ENCODE assay signal across 8 cellular contexts in genomic region chr14:61025239-61026223, GRCh38. TPM values are rescaled to one million over a fixed set of nuclear protein-coding genes. Genes with fewer than 3 reads are reported as not detected.
DNase-seq lines count a peak whose midpoint lies in the region; ATAC-seq lines count a peak whose summit lies in the region.

No MANE protein-coding gene starts in this region.

- H4K91ac ChIP-seq in mesenchymal stem cell (ENCODE audit: low read length): no peak overlapping the region

- no peak overlapping the region for H2BK5ac ChIP-seq in mesenchymal stem cell (ENCODE audit: low read depth, low read length, poor library complexity, severe bottlenecking)

- H3K4ac ChIP-seq in mesenchymal stem cell (ENCODE audit: low read depth in 1 of 2, low read length in 2 of 2): no peak overlapping the region

- H2AFZ ChIP-seq in mesenchymal stem cell (ENCODE audit: low read depth, low read length): no peak overlapping the region

- peaks cover 0 to 6% of the 10 kb centered on the region in 2 experiments for H3K36me3 ChIP-seq in mesenchymal stem cell (ENCODE audit: control insufficient read depth in 1 of 2, insufficient read depth in 2 of 2, low read depth in 1 of 2, low read length in 2 of 2)

- H2BK15ac ChIP-seq in mesenchymal stem cell (ENCODE audit: low read depth, poor library complexity, severe bottlenecking): no peak overlapping the region

- no peak overlapping the region for H2BK120ac ChIP-seq in mesenchymal stem cell (ENCODE audit: low read depth, low read length)

- DNase-seq in G401 (ENCODE audit: low spot score) (peak; percentile 78), NCI-H460 (ENCODE audit: extremely low read depth, low read depth) (peak; percentile 76), mesenchymal stem cell (peak; percentile 73)
- DNase-seq in activated CD4-positive, alpha-beta T cell treated with anti-CD3 and anti-CD28 coated beads for 4 hours: peak; percentile 11 to 56
- peak; percentile 5 for DNase-seq in effector CD8-positive, alpha-beta T cell (lab: John Stamatoyannopoulos, UW)
- DNase-seq in stimulated activated CD8-positive, alpha-beta memory T cell treated with anti-CD3 and anti-CD28 coated beads, Interleukin-4, amount 100 ng/mL, for 1 hour (ENCODE audit: low read depth in 2 of 2, low spot score in 1 of 2): peak; percentile 9 to 19

- H2BK12ac ChIP-seq in mesenchymal stem cell (ENCODE audit: low read length in 2 of 2): no peak overlapping the region

- H3K27me3 ChIP-seq in mesenchymal stem cell (ENCODE audit: control insufficient read depth in 1 of 2, insufficient read depth in 1 of 2, low read length in 2 of 2): no peaks in the 10 kb centered on the region

- H3K4me2 ChIP-seq in mesenchymal stem cell (ENCODE audit: low read length, poor library complexity, severe bottlenecking): no peak overlapping the region

- H3K14ac ChIP-seq in mesenchymal stem cell (ENCODE audit: low read length in 2 of 2): no peak overlapping the region

- no peaks in the 10 kb centered on the region for H3K9me3 ChIP-seq in mesenchymal stem cell (ENCODE audit: control insufficient read depth, low read length)

- peak overlapping the region; percentile 65 for H3K27ac ChIP-seq in mesenchymal stem cell (ENCODE audit: low read length, poor library complexity, severe bottlenecking)

- ATAC-seq in HG03064 (IDR thresholded peaks at IDR 0.05; ENCODE audit: low read depth, unreplicated experiment) (peak; percentile 57), HG03460 (IDR thresholded peaks at IDR 0.05; ENCODE audit: unreplicated experiment) (no peak)

- in situ Hi-C loops in G401 (cut with HindIII; ENCODE audit: low sequenced_read_pairs): loop anchor here (10.0 kb wide), 1 partner anchor 371 kb away; no protein-coding TSS in a partner anchor

- H3K9ac ChIP-seq in mesenchymal stem cell (ENCODE audit: low read length): peak overlapping the region; percentile 65

- no peak overlapping the region for H3K18ac ChIP-seq in mesenchymal stem cell (ENCODE audit: low read depth in 1 of 2, low read length in 2 of 2)

- H3K79me1 ChIP-seq in mesenchymal stem cell (replicated peaks; ENCODE audit: low read length, poor library complexity, severe bottlenecking): peaks cover 5% of the 10 kb centered on the region

- H4K8ac ChIP-seq in mesenchymal stem cell (ENCODE audit: low read length): no peak overlapping the region

- no peak overlapping the region for H3K23ac ChIP-seq in mesenchymal stem cell (ENCODE audit: low read length in 2 of 2)

- WGBS in mesenchymal stem cell: 22% methylated on average over 4 of the region's 7 CpGs

- H3K4me3 ChIP-seq in mesenchymal stem cell (ENCODE audit: insufficient read depth in 1 of 2, low read depth in 1 of 2, low read length in 2 of 2): no peak overlapping the region

- no peaks in the 10 kb centered on the region for H3K4me1 ChIP-seq in mesenchymal stem cell (ENCODE audit: control insufficient read depth, insufficient read depth, low read depth, low read length)

- no peak overlapping the region for H2AK5ac ChIP-seq in mesenchymal stem cell (ENCODE audit: low read length, severe bottlenecking)

RNA-seq across cellular contexts. Expression of gene SLC38A6, which starts 44.5 kb away (rescaled TPM):
- 36.1 and 43.1 TPM in 2 replicates for total RNA-seq in G401 (2014; rRNA removed; shearing (Covaris generic))
- 54.2 and 54.9 TPM in 2 replicates for total RNA-seq in NCI-H460 (2014; rRNA removed; shearing (Covaris generic))
- polyA plus RNA-seq in NCI-H460 (2014; cell fraction: nucleus; rRNA removed): 30.9 and 52.0 TPM in 2 replicates
- polyA plus RNA-seq in mesenchymal stem cell (2013, experiment 1 of 2): 34.6 TPM
- 36.0 TPM for polyA plus RNA-seq in mesenchymal stem cell (2013, experiment 2 of 2)

RNA-seq across cellular contexts. Expression of gene TRMT5, which starts 44.7 kb away (rescaled TPM):
- 9.3 and 23.5 TPM in 2 replicates for total RNA-seq in G401 (2014; rRNA removed; shearing (Covaris generic))
- 17.8 and 24.6 TPM in 2 replicates for total RNA-seq in NCI-H460 (2014; rRNA removed; shearing (Covaris generic))
- 14.0 and 19.4 TPM in 2 replicates for polyA plus RNA-seq in NCI-H460 (2014; cell fraction: nucleus; rRNA removed)
- 7.2 TPM for polyA plus RNA-seq in mesenchymal stem cell (2013, experiment 1 of 2)
- 6.8 TPM for polyA plus RNA-seq in mesenchymal stem cell (2013, experiment 2 of 2)

Comparison
In these comparisons a context has a peak if more than half of its experiments do, and no peak if none do; other contexts are left out.
1. DNase-seq: peak in every context shown above with its lines; median percentile 78 in G401; 76 in NCI-H460; 73 in mesenchymal stem cell; 34 in activated CD4-positive, alpha-beta T cell treated with anti-CD3 and anti-CD28 coated beads for 4 hours; 14 in stimulated activated CD8-positive, alpha-beta memory T cell treated with anti-CD3 and anti-CD28 coated beads, Interleukin-4, amount 100 ng/mL, for 1 hour; 5 in effector CD8-positive, alpha-beta T cell.